ENCODE assay signal across 8 cellular contexts in genomic region chr10:45433716-45434469, GRCh38. TPM values are rescaled to one million over a fixed set of nuclear protein-coding genes. Genes with fewer than 3 reads are reported as not detected.
DNase-seq lines count a peak whose midpoint lies in the region; ATAC-seq, FAIRE-seq and TF ChIP-seq lines count a peak whose summit lies in the region.

No MANE protein-coding gene starts in this region.

- H3K4me1 ChIP-seq in GM12878 (ENCODE audit: control insufficient read depth, insufficient read depth, low read length), result peaks cover 24% of the 10 kb centered on the region
- no peaks in the 10 kb centered on the region for H3K4me1 ChIP-seq in left ventricle myocardium inferior

- H3K9ac ChIP-seq in GM12878 (ENCODE audit: control insufficient read depth, insufficient read depth, low read length), result peak overlapping the region; percentile 48

- CTCF ChIA-PET in GM12878 (lab: Yijun Ruan, JAX), result interaction anchor here (1.0 to 1.7 kb wide), 2 partner anchors 10 to 13 kb away, joined by 3 to 6 read pairs; no protein-coding TSS in a partner anchor

- no peaks in the 10 kb centered on the region for H3K79me2 ChIP-seq in GM12878 (ENCODE audit: control insufficient read depth, insufficient read depth, low read length)

- H2AFZ ChIP-seq in GM12878 (ENCODE audit: control insufficient read depth, low read depth, low read length), result peak overlapping the region; percentile 41

- H3K27ac ChIP-seq in GM12878 (ENCODE audit: control insufficient read depth, insufficient read depth) (peak overlapping the region; percentile 79), left ventricle myocardium inferior (replicated peaks) (no peak overlapping the region)

- H3K36me3 ChIP-seq in GM12878 (ENCODE audit: control insufficient read depth in 2 of 2, insufficient read depth in 2 of 2, low read length in 1 of 2) (peaks cover 0 to 3% of the 10 kb centered on the region in 2 experiments; a peak in 1 of 4 replicates), left ventricle myocardium inferior (no peaks in the 10 kb centered on the region)

- FAIRE-seq in GM12878 (lab: Jason Lieb, UNC), result peak; percentile 71

- DNase-seq in GM12878 (ENCODE audit: low read depth, low spot score), result peak; percentile 70
- DNase-seq in NCI-H446 (lab: John Stamatoyannopoulos, UW), result no peak
- DNase-seq in NCI-H128 (lab: John Stamatoyannopoulos, UW; ENCODE audit: unreplicated experiment), result no peak
- DNase-seq in Kasumi-1 (lab: John Stamatoyannopoulos, UW), result no peak
- DNase-seq in left ventricle myocardium inferior, result no peak

- no peak for TF ChIP-seq CTCF in GM12878 (IDR thresholded peaks at IDR 0.05 in 2 of 3, conservative IDR thresholded peaks at IDR 0.05 in 1 of 3; ENCODE audit: control insufficient read depth in 2 of 3, extremely low read depth in 1 of 3, insufficient read depth in 1 of 3, low read depth in 3 of 3, low read length in 3 of 3)
- TF ChIP-seq CTCF in left ventricle myocardium inferior (IDR thresholded peaks at IDR 0.05; ENCODE audit: borderline replicate concordance), result no peak

- POLR2A ChIA-PET in GM12878 (lab: Charles Lee), result interaction anchor here (0.8 kb wide), 1 partner anchor 14 kb away, joined by 3 read pairs; no protein-coding TSS in a partner anchor

- no peak for TF ChIP-seq RAD21 in GM12878 (IDR thresholded peaks at IDR 0.05; ENCODE audit: insufficient read depth, low read depth, low read length)

- ATAC-seq in GM18502 (IDR thresholded peaks at IDR 0.05; ENCODE audit: poor library complexity, unreplicated experiment) (peak; percentile 94), GM21360 (IDR thresholded peaks at IDR 0.05; ENCODE audit: unreplicated experiment) (peak; percentile 92), HG03097 (IDR thresholded peaks at IDR 0.05; ENCODE audit: low FRiP score, unreplicated experiment) (peak; percentile 76), GM12878 (peak; percentile 96)

- no TSS peak for BruUV-seq in GM12878 (replicated peaks; lab: Mats Ljungman, UMichigan)

- TF ChIP-seq POLR2A in GM12878 (IDR thresholded peaks at IDR 0.05; ENCODE audit: low read depth, low read length), result no peak

- RAD21 ChIA-PET in GM12878 (lab: Charles Lee; ENCODE audit: unreplicated experiment), result interaction anchor here (0.8 to 4.0 kb wide), 2 partner anchors 14 to 28 kb away, joined by 3 to 22 read pairs; no protein-coding TSS in a partner anchor

- peak overlapping the region; percentile 33; the same call in 1 of the 2 replicates for H3K4me3 ChIP-seq in GM12878
- H3K4me3 ChIP-seq in left ventricle myocardium inferior, result no peak overlapping the region

- in situ Hi-C loops in GM12878 (cut with MboI), result no loop called here

- H3K9me3 ChIP-seq in GM12878 (replicated peaks; ENCODE audit: control insufficient read depth, insufficient read depth, low read length) (peaks cover 3% of the 10 kb centered on the region; the same call in 2 of the 3 replicates), left ventricle myocardium inferior (replicated peaks) (peaks cover 10% of the 10 kb centered on the region)

- H4K20me1 ChIP-seq in GM12878 (ENCODE audit: control insufficient read depth, insufficient read depth), result no peaks in the 10 kb centered on the region

- intact Hi-C loops in GM12878 (cut with micrococcal nuclease; ENCODE audit: unreplicated experiment), result no loop called here
- intact Hi-C loops in left ventricle myocardium inferior (cut with micrococcal nuclease), result no loop called here

- no peak for TF ChIP-seq EP300 in GM12878 (IDR thresholded peaks at IDR 0.05; ENCODE audit: borderline replicate concordance in 1 of 2, control insufficient read depth in 1 of 2, low read depth in 2 of 2, low read length in 2 of 2)

- H3K27me3 ChIP-seq in GM12878 (replicated peaks in 1 of 2; ENCODE audit: control insufficient read depth in 2 of 2, insufficient read depth in 2 of 2, low read length in 1 of 2) (no peaks in the 10 kb centered on the region), left ventricle myocardium inferior (ENCODE audit: low read depth) (peaks cover 19% of the 10 kb centered on the region)

- H3K4me2 ChIP-seq in GM12878 (ENCODE audit: control insufficient read depth, insufficient read depth), result peak overlapping the region; percentile 80

- 30% methylated on average over 8 of the region's 8 CpGs for WGBS in GM12878 (ENCODE audit: insufficient coverage, insufficient replicate concordance, low lambda C conversion rate, missing lambda C conversion rate)

- SMC1A ChIA-PET in GM12878 (lab: Charles Lee; ENCODE audit: uncharacterized antibody, unreplicated experiment), result interaction anchor here (1.3 to 4.9 kb wide), 3 partner anchors 12 to 27 kb away, joined by 3 to 28 read pairs (median 4); no protein-coding TSS in a partner anchor

TF ChIP-seq in GM12878, 131 proteins besides CTCF, POLR2A, EP300 and RAD21:
- TF ChIP-seq STAT3 (IDR thresholded peaks at IDR 0.05; ENCODE audit: low read depth, low read length), result no peak
- 0 out of 2 replicates have a peak, but pooled peaks have one; percentile 43 for TF ChIP-seq PKNOX1 (IDR thresholded peaks at IDR 0.05)
- peak; percentile 19; the same call in 1 of the 2 replicates for TF ChIP-seq ZNF384 (IDR thresholded peaks at IDR 0.05; ENCODE audit: borderline replicate concordance, low read depth, low read length)
- TF ChIP-seq IKZF2 (IDR thresholded peaks at IDR 0.05), result 0 out of 4 replicates have a peak, but pooled peaks of 1 of the 2 experiments have one; percentile 9
- no peak for TF ChIP-seq CREM (IDR thresholded peaks at IDR 0.05; ENCODE audit: low read depth)
- TF ChIP-seq IKZF1 (conservative IDR thresholded peaks at IDR 0.05), result peak; percentile 24; the same call in 1 of the 2 replicates
- no peak for TF ChIP-seq ZSCAN29 (IDR thresholded peaks at IDR 0.05)
- no peak for TF ChIP-seq MAX (IDR thresholded peaks at IDR 0.05; ENCODE audit: low read depth, low read length)
- no peak for TF ChIP-seq POLR2AphosphoS2 (IDR thresholded peaks at IDR 0.05; ENCODE audit: low read depth, low read length)
- TF ChIP-seq RUNX3 (IDR thresholded peaks at IDR 0.05; ENCODE audit: low read length), result peak; percentile 45; the same call in 1 of the 2 replicates

RNA-seq across cellular contexts. Expression of gene ALOX5, which starts 59.9 kb away (rescaled TPM):
- total RNA-seq in GM12878 (2013; cell fraction: nucleolus; rRNA removed), result 41.8 and 52.8 TPM in 2 replicates
- total RNA-seq in GM12878 (2014; rRNA removed), result 67.1 and 72.5 TPM in 2 replicates
- total RNA-seq in GM12878 (2014; rRNA removed; fragmentation: Illumina TruSeq; extraction: Trizol), result 29.0 and 29.8 TPM in 2 replicates
- 62.4 and 69.0 TPM in 2 replicates for total RNA-seq in GM12878 (2021)
- polyA plus RNA-seq in GM12878 (2011; ENCODE audit: low read depth), result 20.4 TPM
- 0.33 and 0.43 TPM in 2 replicates for polyA plus RNA-seq in GM12878 (2011; rRNA removed)
- 0.55 and 0.76 TPM in 2 replicates for polyA plus RNA-seq in GM12878 (2011; cell fraction: cytosol; rRNA removed)
- polyA plus RNA-seq in GM12878 (2011; cell fraction: nucleus; rRNA removed), result 2.6 and 4.4 TPM in 2 replicates
- 48.8 and 49.2 TPM in 2 replicates for polyA plus RNA-seq in GM12878 (2012)
- 27.6 and 49.5 TPM in 2 replicates for polyA plus RNA-seq in GM12878 (2014; fragmentation: Illumina TruSeq; extraction: Trizol)
- polyA plus RNA-seq in GM12878 (2014; fragmentation: Nextera tagmentation; extraction: Ambion mirVana), result 1 to 10 TPM; 3.3 to 6.5 TPM
- 102 and 104 TPM in 2 replicates for polyA plus RNA-seq in GM12878 (2014; rRNA removed)
- 10 to 100 TPM; 31.1 to 37.4 TPM for polyA plus RNA-seq in GM12878 (2016; fragmentation: Nextera tagmentation; extraction: Ambion mirVana)
- 0.15 and 1.2 TPM in 2 replicates for polyA minus RNA-seq in GM12878 (2011; rRNA and poly(A)+ RNA removed)
- polyA minus RNA-seq in GM12878 (2011; cell fraction: cytosol; rRNA and poly(A)+ RNA removed), result not detected in 2 replicates
- polyA minus RNA-seq in GM12878 (2011; cell fraction: nucleus; rRNA and poly(A)+ RNA removed), result 0.24 and 1.4 TPM in 2 replicates
- 3.2 TPM for total RNA-seq in left ventricle myocardium inferior
